In genomic region chr19:36215276-36216171, GRCh38 we compare ENCODE assay signal across 8 cellular contexts. TPM values are rescaled to one million over a fixed set of nuclear protein-coding genes. Genes with fewer than 3 reads are reported as not detected.
DNase-seq lines count a peak whose midpoint lies in the region; ATAC-seq lines count a peak whose summit lies in the region.

No MANE protein-coding gene starts in this region.

- H3K27ac Mint-ChIP-seq in activated naive CD8-positive, alpha-beta T cell treated with anti-CD3 and anti-CD28 coated beads for 36 hours = no peak overlapping the region
- H3K27ac Mint-ChIP-seq in stimulated activated naive B cell treated with anti-CD40 and anti-IgM and Interleukin-4, amounts not matched to agents 10 μg/mL and 1 μg/mL and 100 μg/mL, for 72 hours = no peak overlapping the region

- H3K27me3 Mint-ChIP-seq in activated naive CD8-positive, alpha-beta T cell treated with anti-CD3 and anti-CD28 coated beads for 36 hours = no peaks in the 10 kb centered on the region
- no peaks in the 10 kb centered on the region for H3K27me3 Mint-ChIP-seq in stimulated activated naive B cell treated with anti-CD40 and anti-IgM and Interleukin-4, amounts not matched to agents 10 μg/mL and 1 μg/mL and 100 μg/mL, for 72 hours

- peak overlapping the region; percentile 87 for H3K4me3 ChIP-seq in MG63
- H3K4me3 ChIP-seq in iPS-18c (ENCODE audit: insufficient read depth, low read depth, low read length) = peak overlapping the region; percentile 89

- peaks cover 3% of the 10 kb centered on the region for H3K9me3 Mint-ChIP-seq in activated naive CD8-positive, alpha-beta T cell treated with anti-CD3 and anti-CD28 coated beads for 36 hours
- no peaks in the 10 kb centered on the region for H3K9me3 Mint-ChIP-seq in stimulated activated naive B cell treated with anti-CD40 and anti-IgM and Interleukin-4, amounts not matched to agents 10 μg/mL and 1 μg/mL and 100 μg/mL, for 72 hours

- no peak overlapping the region for H3K4me3 Mint-ChIP-seq in activated naive CD8-positive, alpha-beta T cell treated with anti-CD3 and anti-CD28 coated beads for 36 hours
- H3K4me3 Mint-ChIP-seq in stimulated activated naive B cell treated with anti-CD40 and anti-IgM and Interleukin-4, amounts not matched to agents 10 μg/mL and 1 μg/mL and 100 μg/mL, for 72 hours = no peak overlapping the region

- H3K9me3 ChIP-seq in MG63 (peaks cover 4% of the 10 kb centered on the region; the same call in 1 of the 2 replicates), iPS-18c (ENCODE audit: control insufficient read depth, insufficient read depth, low read length) (no peaks in the 10 kb centered on the region)

- DNase-seq in activated T-cell treated with anti-CD3 and anti-CD28 coated beads, Interleukin-2, amount 50 U/mL, for 48 hours = peak; percentile 29 to 32
- DNase-seq in activated T-cell treated with anti-CD3 and anti-CD28 coated beads, Interleukin-2, amount 50 U/mL, for 1 hour = no peak
- DNase-seq in MG63 = peak; percentile 4
- DNase-seq in activated naive CD8-positive, alpha-beta T cell treated with anti-CD3 and anti-CD28 coated beads for 36 hours = peak; percentile 7
- no peak for DNase-seq in stimulated activated naive B cell treated with anti-CD40 and anti-IgM and Interleukin-4, amounts not matched to agents 10 μg/mL and 1 μg/mL and 100 μg/mL, for 72 hours
- no peak for DNase-seq in NCI-H1930 (lab: John Stamatoyannopoulos, UW)
- no peak for DNase-seq in activated gamma-delta T cell (lab: John Stamatoyannopoulos, UW)

- no peaks in the 10 kb centered on the region for H3K27me3 ChIP-seq in MG63

- H3K36me3 Mint-ChIP-seq in activated naive CD8-positive, alpha-beta T cell treated with anti-CD3 and anti-CD28 coated beads for 36 hours = peaks cover 22% of the 10 kb centered on the region
- peaks cover 16 to 19% of the 10 kb centered on the region in 2 donors for H3K36me3 Mint-ChIP-seq in stimulated activated naive B cell treated with anti-CD40 and anti-IgM and Interleukin-4, amounts not matched to agents 10 μg/mL and 1 μg/mL and 100 μg/mL, for 72 hours

- peaks cover 20% of the 10 kb centered on the region for H3K4me1 Mint-ChIP-seq in activated naive CD8-positive, alpha-beta T cell treated with anti-CD3 and anti-CD28 coated beads for 36 hours
- peaks cover 14 to 23% of the 10 kb centered on the region in 2 donors for H3K4me1 Mint-ChIP-seq in stimulated activated naive B cell treated with anti-CD40 and anti-IgM and Interleukin-4, amounts not matched to agents 10 μg/mL and 1 μg/mL and 100 μg/mL, for 72 hours

- peaks cover 51% of the 10 kb centered on the region for H3K36me3 ChIP-seq in MG63

- peak; percentile 19 to 25 for ATAC-seq in stimulated activated naive B cell treated with anti-CD40 and anti-IgM and Interleukin-4, amounts not matched to agents 10 μg/mL and 1 μg/mL and 100 μg/mL, for 72 hours (replicated peaks)

RNA-seq across cellular contexts. Expression of gene ZNF146, which starts 0.6 kb away (rescaled TPM):
- 42.5 and 89.2 TPM in 2 replicates for total RNA-seq in MG63 (2014; rRNA removed; shearing (Covaris generic); ENCODE audit: low replicate concordance)
- total RNA-seq in activated naive CD8-positive, alpha-beta T cell treated with anti-CD3 and anti-CD28 coated beads for 36 hours = 100 to 1,000 TPM; 116 to 120 TPM

RNA-seq across cellular contexts. Expression of gene ZNF565, which starts 1.1 kb away (rescaled TPM):
- 3.0 and 3.9 TPM in 2 replicates for total RNA-seq in MG63 (2014; rRNA removed; shearing (Covaris generic); ENCODE audit: low replicate concordance)
- total RNA-seq in activated naive CD8-positive, alpha-beta T cell treated with anti-CD3 and anti-CD28 coated beads for 36 hours = 1 to 10 TPM; 1.7 to 2.1 TPM

Comparison
In these comparisons a context has a peak if more than half of its experiments do, and no peak if none do; other contexts are left out.
1. DNase-seq: peak in activated T-cell treated with anti-CD3 and anti-CD28 coated beads, Interleukin-2, amount 50 U/mL, for 48 hours (2 of 2), MG63 (single experiment) and activated naive CD8-positive, alpha-beta T cell treated with anti-CD3 and anti-CD28 coated beads for 36 hours (single experiment); none in activated T-cell treated with anti-CD3 and anti-CD28 coated beads, Interleukin-2, amount 50 U/mL, for 1 hour (single experiment), stimulated activated naive B cell treated with anti-CD40 and anti-IgM and Interleukin-4, amounts not matched to agents 10 μg/mL and 1 μg/mL and 100 μg/mL, for 72 hours (single experiment), NCI-H1930 (0 of 2) and activated gamma-delta T cell (single experiment).